1 cellular context compared by ENCODE assay signal in the genomic region with DNA sequence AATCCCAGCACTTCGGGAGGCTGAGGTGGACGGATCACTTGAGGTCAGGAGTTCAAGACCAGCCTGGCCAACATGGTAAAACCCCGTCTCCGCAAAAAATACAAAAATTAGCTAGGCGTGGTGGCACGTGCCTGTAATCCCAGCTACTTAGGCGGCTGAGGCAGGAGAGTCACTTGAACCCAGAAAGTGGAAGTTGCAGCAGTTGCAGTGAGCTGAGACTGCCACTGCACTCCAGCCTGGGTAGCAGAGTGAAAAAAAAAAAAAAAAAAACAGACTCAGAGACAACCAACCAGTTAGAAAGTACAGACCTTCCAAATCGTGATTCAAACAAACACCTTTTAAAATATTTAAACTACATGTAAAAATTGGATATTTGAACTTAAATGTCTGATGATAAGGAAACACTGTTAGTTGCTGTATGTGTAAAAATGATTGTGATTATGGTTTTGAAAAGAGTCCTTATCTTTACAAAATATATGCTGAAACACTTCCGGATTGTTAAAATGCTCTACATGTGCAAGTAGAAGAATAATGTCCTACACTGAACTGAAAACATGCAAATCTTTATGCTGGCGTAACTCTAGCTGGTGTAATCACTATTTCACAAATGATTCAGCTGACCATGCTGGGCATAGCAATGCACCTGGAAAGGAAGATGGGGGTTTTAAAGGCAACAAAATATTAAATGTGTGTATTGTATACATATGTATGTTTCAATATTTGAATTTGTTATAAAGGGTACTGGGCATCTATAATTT.
TF ChIP-seq lines count a peak whose summit lies in the region.

No MANE protein-coding gene starts in this region.

TF ChIP-seq in IMR-90, 13 proteins besides CTCF, POLR2A, EP300 and RAD21 (continued from another document):
- no peak for TF ChIP-seq MAZ (IDR thresholded peaks at IDR 0.05; ENCODE audit: borderline replicate concordance, low read depth, low read length)
- no peak for TF ChIP-seq NFE2L2 (IDR thresholded peaks at IDR 0.05; ENCODE audit: low read depth, low read length)
- no peak for TF ChIP-seq SMC3 (IDR thresholded peaks at IDR 0.05; ENCODE audit: low read depth, low read length)
- TF ChIP-seq, protein P1, sequence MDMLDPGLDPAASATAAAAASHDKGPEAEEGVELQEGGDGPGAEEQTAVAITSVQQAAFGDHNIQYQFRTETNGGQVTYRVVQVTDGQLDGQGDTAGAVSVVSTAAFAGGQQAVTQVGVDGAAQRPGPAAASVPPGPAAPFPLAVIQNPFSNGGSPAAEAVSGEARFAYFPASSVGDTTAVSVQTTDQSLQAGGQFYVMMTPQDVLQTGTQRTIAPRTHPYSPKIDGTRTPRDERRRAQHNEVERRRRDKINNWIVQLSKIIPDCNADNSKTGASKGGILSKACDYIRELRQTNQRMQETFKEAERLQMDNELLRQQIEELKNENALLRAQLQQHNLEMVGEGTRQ (IDR thresholded peaks at IDR 0.05; ENCODE audit: low read depth, low read length), result no peak
- no peak for TF ChIP-seq FOS (IDR thresholded peaks at IDR 0.05; ENCODE audit: low read depth, low read length)
- TF ChIP-seq MXI1 (IDR thresholded peaks at IDR 0.05; ENCODE audit: borderline replicate concordance, low read depth, low read length), result no peak
- no peak for TF ChIP-seq RFX5 (IDR thresholded peaks at IDR 0.05; ENCODE audit: low read depth, low read length)
- no peak for TF ChIP-seq BHLHE40 (IDR thresholded peaks at IDR 0.05; ENCODE audit: low read depth, low read length)
- no peak for TF ChIP-seq MAFK (IDR thresholded peaks at IDR 0.05; ENCODE audit: low read depth, low read length)
- no peak for TF ChIP-seq CHD1 (IDR thresholded peaks at IDR 0.05; ENCODE audit: low read depth, low read length)
- TF ChIP-seq, protein P2, sequence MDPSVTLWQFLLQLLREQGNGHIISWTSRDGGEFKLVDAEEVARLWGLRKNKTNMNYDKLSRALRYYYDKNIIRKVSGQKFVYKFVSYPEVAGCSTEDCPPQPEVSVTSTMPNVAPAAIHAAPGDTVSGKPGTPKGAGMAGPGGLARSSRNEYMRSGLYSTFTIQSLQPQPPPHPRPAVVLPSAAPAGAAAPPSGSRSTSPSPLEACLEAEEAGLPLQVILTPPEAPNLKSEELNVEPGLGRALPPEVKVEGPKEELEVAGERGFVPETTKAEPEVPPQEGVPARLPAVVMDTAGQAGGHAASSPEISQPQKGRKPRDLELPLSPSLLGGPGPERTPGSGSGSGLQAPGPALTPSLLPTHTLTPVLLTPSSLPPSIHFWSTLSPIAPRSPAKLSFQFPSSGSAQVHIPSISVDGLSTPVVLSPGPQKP (IDR thresholded peaks at IDR 0.05; ENCODE audit: borderline replicate concordance, low read depth, low read length), result no peak
